Comparison of ENCODE assay signal across 12 cellular contexts in the genomic region with DNA sequence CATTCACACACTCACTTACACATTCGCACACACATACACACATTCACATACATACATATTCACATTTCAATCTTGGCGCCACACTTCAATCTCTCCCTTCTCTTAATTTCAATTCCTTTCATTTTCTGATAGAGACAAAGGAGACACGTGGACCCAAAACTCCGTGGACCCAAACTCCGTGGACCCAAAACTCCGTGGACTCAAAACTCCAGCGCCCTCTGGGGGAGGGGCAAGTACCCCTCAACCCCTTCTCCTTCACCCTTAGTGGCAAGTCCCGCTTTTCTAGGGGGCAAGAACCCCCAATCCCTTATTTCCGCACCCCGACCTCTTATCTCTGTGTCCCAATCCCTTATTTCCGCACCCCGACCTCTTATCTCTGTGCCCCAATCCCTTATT. TPM values are rescaled to one million over a fixed set of nuclear protein-coding genes. Genes with fewer than 3 reads are reported as not detected.
A peak's percentile ranks its signal among the peaks of the same experiment; 100 is the strongest.
DNase-seq lines count a peak whose midpoint lies in the region; ATAC-seq and TF ChIP-seq lines count a peak whose summit lies in the region.
"Not testable (repeated sequence)": the region's sequence is repeated elsewhere in the genome, so short reads cannot be mapped to it uniquely, and the experiment has no call there.
"Had no signal": no experiment of that assay in that cellular context is flagged by ENCODE, and none has a peak within 500 bp of the region (broad histone marks: within the 10 kb centered on the region; RNA-seq: fewer than 3 reads in every experiment).

No MANE protein-coding gene starts in this region.

- peak overlapping the region; percentile 68 for H3K56ac ChIP-seq in mesendoderm (ENCODE audit: low read length)

- not testable (repeated sequence) for H3K36me3 Mint-ChIP-seq in CD4-positive, alpha-beta memory T cell; T-helper 2 cell treated with Interferon-gamma antibody and Interleukin-4, amounts not matched to agents 5 μg/mL and 100 μg/mL, for 36 hours (ENCODE audit: low read depth); activated T-cell treated with anti-CD3 and anti-CD28 coated beads, Interleukin-2, amount 50 U/mL, for 72 hours (ENCODE audit: insufficient read depth in 2 of 2); activated naive CD8-positive, alpha-beta T cell treated with anti-CD3 and anti-CD28 coated beads, Interleukin-2, amount 50 U/mL, for 24 hours (ENCODE audit: low read depth)
- peaks cover 13% of the 10 kb centered on the region for H3K36me3 Mint-ChIP-seq in endodermal cell (ENCODE audit: low read depth)

- not testable (repeated sequence) for H3K4me2 ChIP-seq in mesendoderm (ENCODE audit: low read length)

- not testable (repeated sequence) for H3K18ac ChIP-seq in mesendoderm (ENCODE audit: low read length)

- not testable (repeated sequence) for H3K9me3 Mint-ChIP-seq in CD4-positive, alpha-beta memory T cell; T-helper 2 cell treated with Interferon-gamma antibody and Interleukin-4, amounts not matched to agents 5 μg/mL and 100 μg/mL, for 36 hours; activated T-cell treated with anti-CD3 and anti-CD28 coated beads, Interleukin-2, amount 50 U/mL, for 72 hours; activated naive CD8-positive, alpha-beta T cell treated with anti-CD3 and anti-CD28 coated beads, Interleukin-2, amount 50 U/mL, for 24 hours; endodermal cell

- 94 to 98% methylated on average over 5 to 12 of the region's 12 CpGs for WGBS in endodermal cell (ENCODE audit: insufficient coverage in 1 of 2, insufficient read length in 1 of 2), 2 experiments
- 100% methylated on average over 2 of the region's 12 CpGs for WGBS in mesendoderm (ENCODE audit: extremely low coverage, insufficient coverage, low lambda C conversion rate)
- 86 to 96% (median 93%) methylated on average over 12 of the region's 12 CpGs for WGBS in spleen, 5 donors

- ATAC-seq in activated T-cell treated with anti-CD3 and anti-CD28 coated beads, Interleukin-2, amount 50 U/mL, for 72 hours (replicated peaks in 1 of 2); activated naive CD8-positive, alpha-beta T cell treated with anti-CD3 and anti-CD28 coated beads, Interleukin-2, amount 50 U/mL, for 24 hours: not testable (repeated sequence)

- CTCF ChIA-PET in CD4-positive, alpha-beta memory T cell (lab: Charles Lee; ENCODE audit: partially characterized antibody) = interaction anchor here (1.3 to 11.7 kb wide), 5 partner anchors 11 to 384 kb away, joined by 5 to 440 read pairs (median 127); a partner anchor contains a TSS

- not testable (repeated sequence) for H3K23ac ChIP-seq in mesendoderm (ENCODE audit: low read length)

- H2BK15ac ChIP-seq in mesendoderm (replicated peaks; ENCODE audit: low read depth) = not testable (repeated sequence)

- DNase-seq in CD4-positive, alpha-beta memory T cell; T-helper 2 cell treated with Interferon-gamma antibody and Interleukin-4, amounts not matched to agents 5 μg/mL and 100 μg/mL, for 36 hours (ENCODE audit: low spot score); activated T-cell treated with anti-CD3 and anti-CD28 coated beads, Interleukin-2, amount 50 U/mL, for 72 hours; activated naive CD8-positive, alpha-beta T cell treated with anti-CD3 and anti-CD28 coated beads, Interleukin-2, amount 50 U/mL, for 24 hours; endodermal cell; mesendoderm; uterus: not testable (repeated sequence)
- DNase-seq in spleen = peak; percentile 45

- peak overlapping the region in 5 of 8 donors; percentile 5 to 67 (median 46) for H3K4me3 Mint-ChIP-seq in CD4-positive, alpha-beta memory T cell
- H3K4me3 Mint-ChIP-seq in T-helper 2 cell treated with Interferon-gamma antibody and Interleukin-4, amounts not matched to agents 5 μg/mL and 100 μg/mL, for 36 hours = peak overlapping the region; percentile 11
- peak overlapping the region; percentile 4 to 21 for H3K4me3 Mint-ChIP-seq in activated T-cell treated with anti-CD3 and anti-CD28 coated beads, Interleukin-2, amount 50 U/mL, for 72 hours
- H3K4me3 Mint-ChIP-seq in activated naive CD8-positive, alpha-beta T cell treated with anti-CD3 and anti-CD28 coated beads, Interleukin-2, amount 50 U/mL, for 24 hours = not testable (repeated sequence)
- peak overlapping the region; percentile 38 for H3K4me3 Mint-ChIP-seq in endodermal cell

- not testable (repeated sequence) for H3K4ac ChIP-seq in mesendoderm (ENCODE audit: low read depth, low read length)

- H3K9ac ChIP-seq in endodermal cell (ENCODE audit: extremely low read depth, low read length, poor library complexity, severe bottlenecking); mesendoderm (ENCODE audit: low read length): not testable (repeated sequence)

- POLR2A ChIA-PET in CD4-positive, alpha-beta memory T cell (lab: Charles Lee; ENCODE audit: partially characterized antibody) = interaction anchor here (3.1 to 3.2 kb wide), 2 partner anchors 7 to 137 kb away, joined by 15 to 35 read pairs; no protein-coding TSS in a partner anchor

- not testable (repeated sequence) for H2BK5ac ChIP-seq in mesendoderm (ENCODE audit: low read length)

- H3K27me3 ChIP-seq in CD4-positive, alpha-beta memory T cell (ENCODE audit: insufficient read depth, low read length); endodermal cell (ENCODE audit: control insufficient read depth, insufficient read depth, low read length, poor library complexity, severe bottlenecking); mesendoderm (ENCODE audit: insufficient read depth, low read length, poor library complexity); spleen (replicated peaks in 1 of 7); uterus: not testable (repeated sequence)

- H2AK5ac ChIP-seq in mesendoderm (ENCODE audit: low read length) = not testable (repeated sequence)

- peaks cover 17 to 40% (median 23%) of the 10 kb centered on the region in 4 donors for H3K4me1 Mint-ChIP-seq in CD4-positive, alpha-beta memory T cell
- peaks cover 26% of the 10 kb centered on the region for H3K4me1 Mint-ChIP-seq in T-helper 2 cell treated with Interferon-gamma antibody and Interleukin-4, amounts not matched to agents 5 μg/mL and 100 μg/mL, for 36 hours (ENCODE audit: low read depth)
- H3K4me1 Mint-ChIP-seq in activated T-cell treated with anti-CD3 and anti-CD28 coated beads, Interleukin-2, amount 50 U/mL, for 72 hours (ENCODE audit: low read depth) = peaks cover 32% of the 10 kb centered on the region
- peaks cover 34% of the 10 kb centered on the region for H3K4me1 Mint-ChIP-seq in activated naive CD8-positive, alpha-beta T cell treated with anti-CD3 and anti-CD28 coated beads, Interleukin-2, amount 50 U/mL, for 24 hours
- H3K4me1 Mint-ChIP-seq in endodermal cell = peaks cover 55% of the 10 kb centered on the region

- not testable (repeated sequence) for TF ChIP-seq CTCF in endodermal cell (conservative IDR thresholded peaks at IDR 0.05); spleen (IDR thresholded peaks at IDR 0.05 in 8 of 11, conservative IDR thresholded peaks at IDR 0.05 in 3 of 11); uterus (IDR thresholded peaks at IDR 0.05)

- not testable (repeated sequence) for H3K27ac ChIP-seq in CD4-positive, alpha-beta memory T cell (ENCODE audit: low read depth, low read length); endodermal cell (ENCODE audit: low read depth, low read length); mesendoderm (ENCODE audit: low read depth, low read length); spleen
- H3K27ac ChIP-seq in uterus = peak overlapping the region; percentile 35 to 64

- not testable (repeated sequence) for TF ChIP-seq POLR2A in spleen (IDR thresholded peaks at IDR 0.05); uterus (IDR thresholded peaks at IDR 0.05)

- H3K4me1 ChIP-seq in CD4-positive, alpha-beta memory T cell (ENCODE audit: insufficient read depth, low read length) = peaks cover 21% of the 10 kb centered on the region
- not testable (repeated sequence) for H3K4me1 ChIP-seq in endodermal cell (ENCODE audit: control insufficient read depth, insufficient read depth, low read length); mesendoderm (ENCODE audit: control insufficient read depth, low read depth, low read length); uterus
- H3K4me1 ChIP-seq in spleen = peaks cover 13 to 41% (median 26%) of the 10 kb centered on the region in 6 donors

- not testable (repeated sequence) for H2BK120ac ChIP-seq in mesendoderm (ENCODE audit: low read depth, low read length)

- H3K4me3 ChIP-seq in CD4-positive, alpha-beta memory T cell (ENCODE audit: low read length in 2 of 2); endodermal cell (ENCODE audit: low read length); mesendoderm (ENCODE audit: low read length); spleen; uterus: not testable (repeated sequence)

- intact Hi-C loops in CD4-positive, alpha-beta memory T cell (cut with micrococcal nuclease); spleen (cut with DNase I; ENCODE audit: low total_unique reads): not testable (repeated sequence)
- intact Hi-C loops in uterus (cut with DNase I; ENCODE audit: low total_unique reads) = loop anchor here (10.0 kb wide), 1 partner anchor 385 kb away; no protein-coding TSS in a partner anchor

- H4K8ac ChIP-seq in mesendoderm (ENCODE audit: low read depth, low read length) = not testable (repeated sequence)

- H3K9me3 ChIP-seq in CD4-positive, alpha-beta memory T cell (ENCODE audit: control insufficient read depth in 1 of 2, low read length in 2 of 2); endodermal cell (ENCODE audit: control insufficient read depth, low read length); spleen; uterus: not testable (repeated sequence)

- not testable (repeated sequence) for H3K79me1 ChIP-seq in mesendoderm (ENCODE audit: low read length)

- not testable (repeated sequence) for H4K5ac ChIP-seq in mesendoderm (ENCODE audit: low read length)

- not testable (repeated sequence) for H3K79me2 ChIP-seq in mesendoderm (ENCODE audit: control insufficient read depth, insufficient read depth, low read length)

- H3K36me3 ChIP-seq in CD4-positive, alpha-beta memory T cell (ENCODE audit: insufficient read depth, low read length); endodermal cell (ENCODE audit: control insufficient read depth, insufficient read depth, low read length); mesendoderm (ENCODE audit: control insufficient read depth, insufficient read depth, low read length); spleen; uterus: not testable (repeated sequence)

- not testable (repeated sequence) for H3K27me3 Mint-ChIP-seq in CD4-positive, alpha-beta memory T cell; T-helper 2 cell treated with Interferon-gamma antibody and Interleukin-4, amounts not matched to agents 5 μg/mL and 100 μg/mL, for 36 hours (ENCODE audit: low read depth); activated T-cell treated with anti-CD3 and anti-CD28 coated beads, Interleukin-2, amount 50 U/mL, for 72 hours (ENCODE audit: low read depth); activated naive CD8-positive, alpha-beta T cell treated with anti-CD3 and anti-CD28 coated beads, Interleukin-2, amount 50 U/mL, for 24 hours; endodermal cell (ENCODE audit: insufficient read depth)

- H3K27ac Mint-ChIP-seq in CD4-positive, alpha-beta memory T cell = peak overlapping the region in 2 of 7 donors; percentile 14 to 15
- peak overlapping the region; percentile 2 for H3K27ac Mint-ChIP-seq in T-helper 2 cell treated with Interferon-gamma antibody and Interleukin-4, amounts not matched to agents 5 μg/mL and 100 μg/mL, for 36 hours
- H3K27ac Mint-ChIP-seq in activated T-cell treated with anti-CD3 and anti-CD28 coated beads, Interleukin-2, amount 50 U/mL, for 72 hours = peak overlapping the region; percentile 0
- H3K27ac Mint-ChIP-seq in activated naive CD8-positive, alpha-beta T cell treated with anti-CD3 and anti-CD28 coated beads, Interleukin-2, amount 50 U/mL, for 24 hours = peak overlapping the region; percentile 55
- peak overlapping the region; percentile 83 for H3K27ac Mint-ChIP-seq in endodermal cell

RNA-seq across cellular contexts. Expression of a gene that starts 13.0 kb away (rescaled TPM):
- 1 to 10 TPM in 1 of 2 experiments, under 1 TPM in 1; 1.00 to 1.0 TPM for total RNA-seq in CD4-positive, alpha-beta memory T cell
- polyA plus RNA-seq in CD4-positive, alpha-beta memory T cell = not detected
- total RNA-seq in activated T-cell treated with anti-CD3 and anti-CD28 coated beads, Interleukin-2, amount 50 U/mL, for 72 hours = 1 to 10 TPM; 1.5 to 2.5 TPM
- total RNA-seq in endodermal cell (10 to 100 TPM in 1 of 2 donors, 1 to 10 TPM in 1; 5.6 to 10.9 TPM), spleen (10 to 100 TPM in 1 of 7 donors, 1 to 10 TPM in 5, under 1 TPM in 1; 0.54 to 10.7 (median 3.6) TPM), uterus (10 to 100 TPM in 1 of 4 donors, 1 to 10 TPM in 2, under 1 TPM in 1; 0.29 to 29.1 (median 3.4) TPM)
- 1.4 TPM for polyA plus RNA-seq in endodermal cell (2013, experiment 1 of 2)
- 0.50 TPM for polyA plus RNA-seq in endodermal cell (2013, experiment 2 of 2)
- polyA plus RNA-seq in mesendoderm (2013, experiment 1 of 2) = 0.06 TPM
- polyA plus RNA-seq in mesendoderm (2013, experiment 2 of 2) = 0.11 TPM
- polyA plus RNA-seq in spleen = under 1 TPM; 0.07 to 0.41 (median 0.35) TPM
- total RNA-seq: PC-9, RPMI7951 had no signal
- polyA plus RNA-seq: CD14-positive monocyte, IgD-negative memory B cell had no signal

RNA-seq across cellular contexts. Expression of a gene that starts 14.5 kb away (rescaled TPM):
- 10 to 100 TPM in 1 of 2 experiments, 1 to 10 TPM in 1; 9.3 to 10.5 TPM for total RNA-seq in CD4-positive, alpha-beta memory T cell
- 1 to 10 TPM; 3.5 to 7.1 TPM for polyA plus RNA-seq in CD4-positive, alpha-beta memory T cell
- total RNA-seq in activated T-cell treated with anti-CD3 and anti-CD28 coated beads, Interleukin-2, amount 50 U/mL, for 72 hours = 1 to 10 TPM; 2.4 to 3.7 TPM
- total RNA-seq in endodermal cell (1 to 10 TPM; 3.0 TPM), spleen (10 to 100 TPM in 2 of 7 donors, 1 to 10 TPM in 5; 4.7 to 20.0 (median 7.3) TPM), uterus (10 to 100 TPM in 1 of 4 donors, 1 to 10 TPM in 3; 2.1 to 36.4 (median 6.2) TPM)
- 1.0 TPM for polyA plus RNA-seq in endodermal cell (2013, experiment 1 of 2)
- polyA plus RNA-seq in endodermal cell (2013, experiment 2 of 2) = 1.3 TPM
- 0.95 TPM for polyA plus RNA-seq in mesendoderm (2013, experiment 1 of 2)
- polyA plus RNA-seq in mesendoderm (2013, experiment 2 of 2) = 1.1 TPM
- 10 to 100 TPM in 1 of 3 donors, 1 to 10 TPM in 2; 8.3 to 18.4 (median 9.8) TPM for polyA plus RNA-seq in spleen
- total RNA-seq: PC-9, RPMI7951 had no signal
- polyA plus RNA-seq: IgD-negative memory B cell had no signal
